30 cellular contexts compared by ENCODE assay signal in the genomic region with DNA sequence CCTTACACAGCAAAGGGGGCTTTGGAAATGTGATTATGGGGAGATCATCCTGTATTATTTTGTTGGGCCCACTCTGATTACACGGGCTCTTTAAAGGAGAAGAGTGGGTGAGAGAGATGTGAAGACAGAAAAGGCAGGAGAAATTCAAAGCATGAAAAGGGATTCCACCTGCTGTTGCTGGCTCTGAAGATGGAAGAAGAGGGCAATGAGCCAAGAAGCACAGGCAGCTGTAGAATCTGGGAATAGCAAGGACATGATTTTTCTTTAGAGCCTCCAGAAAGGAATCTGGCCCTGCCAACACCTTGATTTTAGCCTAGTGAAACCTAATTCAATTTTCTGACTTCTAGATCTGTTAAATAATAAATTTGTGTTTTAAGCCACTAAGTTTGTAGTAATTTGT. TPM values are rescaled to one million over a fixed set of nuclear protein-coding genes. Genes with fewer than 3 reads are reported as not detected.
"Had no signal": no experiment of that assay in that cellular context is flagged by ENCODE, and none has a peak within 500 bp of the region (broad histone marks: within the 10 kb centered on the region; RNA-seq: fewer than 3 reads in every experiment).

No MANE protein-coding gene starts in this region.

- H3K27ac Mint-ChIP-seq: activated CD4-positive, alpha-beta memory T cell treated with anti-CD3 and anti-CD28 coated beads, Interleukin-2, amount 10 ng/mL, durations not matched to agents 7 days and 5 days; activated CD8-positive, alpha-beta memory T cell treated with anti-CD3 and anti-CD28 coated beads, Interleukin-2, amount 10 ng/mL, durations not matched to agents 7 days and 5 days; activated naive CD4-positive, alpha-beta T cell treated with anti-CD3 and anti-CD28 coated beads, Interleukin-2, amount 10 ng/mL, durations not matched to agents 7 days and 5 days; activated naive CD8-positive, alpha-beta T cell treated with anti-CD3 and anti-CD28 coated beads for 36 hours had no signal

- ATAC-seq: activated CD8-positive, alpha-beta memory T cell treated with anti-CD3 and anti-CD28 coated beads, Interleukin-2, amount 10 ng/mL, durations not matched to agents 7 days and 5 days; K562 had no signal

- H3K36me3 Mint-ChIP-seq: activated CD8-positive, alpha-beta memory T cell treated with anti-CD3 and anti-CD28 coated beads, Interleukin-2, amount 10 ng/mL, durations not matched to agents 7 days and 5 days; activated naive CD4-positive, alpha-beta T cell treated with anti-CD3 and anti-CD28 coated beads, Interleukin-2, amount 10 ng/mL, durations not matched to agents 7 days and 5 days; activated naive CD8-positive, alpha-beta T cell treated with anti-CD3 and anti-CD28 coated beads for 36 hours had no signal

- DNase-seq: activated CD4-positive, alpha-beta memory T cell treated with anti-CD3 and anti-CD28 coated beads, Interleukin-2, amount 10 ng/mL, durations not matched to agents 7 days and 5 days; activated CD4-positive, alpha-beta T cell treated with anti-CD3 and anti-CD28 coated beads for 1 hour; activated CD4-positive, alpha-beta T cell treated with anti-CD3 and anti-CD28 coated beads for 48 hours; activated CD4-positive, CD25-positive, alpha-beta regulatory T cell; activated CD8-positive, alpha-beta memory T cell treated with anti-CD3 and anti-CD28 coated beads for 24 hours; activated CD8-positive, alpha-beta memory T cell treated with anti-CD3 and anti-CD28 coated beads, Interleukin-2, amount 10 ng/mL, durations not matched to agents 7 days and 5 days; activated CD8-positive, alpha-beta memory T cell treated with anti-CD3 and anti-CD28 coated beads, Interleukin-2, amount 50 U/mL, for 48 hours; activated effector memory CD4-positive, alpha-beta T cell treated with Interleukin-2 at 50 U/mL for 16 hours; activated naive CD4-positive, alpha-beta T cell treated with anti-CD3 and anti-CD28 coated beads, Interleukin-2, amount 10 ng/mL, durations not matched to agents 7 days and 5 days; activated naive CD8-positive, alpha-beta T cell treated with anti-CD3 and anti-CD28 coated beads for 36 hours; activated T-cell treated with anti-CD3 and anti-CD28 coated beads, Interleukin-2, amount 50 U/mL, for 48 hours; amniotic stem cell; aorta; brain microvascular endothelial cell; central memory CD4-positive, alpha-beta T cell; NCI-H1105; NCI-H1417 treated with DMSO at 0.1 percent for 48 hours; NCI-H187 treated with DMSO at 0.1 percent for 48 hours; NCI-H345; NCI-H524 treated with DMSO at 0.1 percent for 48 hours; OCI-M1; Right ventricle myocardium superior; SW 1271; T-helper 1 cell; T1000; WERI-Rb-1 had no signal

RNA-seq across cellular contexts. Expression of a gene that starts 11.4 kb away (rescaled TPM):
- total RNA-seq: activated CD4-positive, alpha-beta memory T cell treated with anti-CD3 and anti-CD28 coated beads, Interleukin-2, amount 10 ng/mL, durations not matched to agents 7 days and 5 days; activated CD8-positive, alpha-beta memory T cell treated with anti-CD3 and anti-CD28 coated beads, Interleukin-2, amount 10 ng/mL, durations not matched to agents 7 days and 5 days; activated naive CD8-positive, alpha-beta T cell treated with anti-CD3 and anti-CD28 coated beads for 36 hours; M059J; NCI-H460; Right ventricle myocardium superior; T-helper 2 cell treated with Interferon-gamma antibody and Interleukin-4, amounts not matched to agents 100 ng/mL and 5 ng/mL, for 36 hours had no signal
